In genomic region chr4:85055558-85055957, GRCh38 we compare ENCODE assay signal across 27 cellular contexts.
"Had no signal": no experiment of that assay in that cellular context is flagged by ENCODE, and none has a peak within 500 bp of the region (broad histone marks: within the 10 kb centered on the region; RNA-seq: fewer than 3 reads in every experiment).

No MANE protein-coding gene starts in this region.

- H3K36me3 ChIP-seq: esophagus squamous epithelium, gastrocnemius medialis, heart left ventricle, left lung, lower lobe of right lung had no signal

- H3K4me3 ChIP-seq: coronary artery, dorsolateral prefrontal cortex, esophagus squamous epithelium, gastrocnemius medialis, heart left ventricle, hepatocyte, left lung, lower lobe of right lung, mucosa of descending colon had no signal

- H3K4me2 ChIP-seq: hepatocyte had no signal

- H3K9me3 ChIP-seq: esophagus squamous epithelium, gastrocnemius medialis, lower lobe of right lung, mucosa of descending colon had no signal

- H2AFZ ChIP-seq: hepatocyte had no signal

- H3K79me2 ChIP-seq: hepatocyte had no signal

- H3K27ac ChIP-seq: coronary artery, dorsolateral prefrontal cortex, epithelial cell of prostate, esophagus squamous epithelium, gastrocnemius medialis, heart left ventricle, hepatocyte, left lung, lower lobe of right lung had no signal

- H3K4me1 ChIP-seq: esophagus squamous epithelium, gastrocnemius medialis, heart left ventricle, left lung, lower lobe of right lung had no signal

- ATAC-seq: effector memory CD8-positive, alpha-beta T cell; esophagus mucosa; gastrocnemius medialis; heart left ventricle; left colon; left lung; left ventricle myocardium superior; lower lobe of right lung; mucosa of descending colon had no signal

- H3K27me3 ChIP-seq: dorsolateral prefrontal cortex, esophagus squamous epithelium, gastrocnemius medialis, heart left ventricle, hepatocyte, left lung had no signal

- DNase-seq: dermis blood vessel endothelial cell; dorsolateral prefrontal cortex; effector CD4-positive, alpha-beta T cell; effector memory CD8-positive, alpha-beta T cell; endodermal cell; erythroblast; esophagus squamous epithelium; foreskin fibroblast; foreskin melanocyte; gastrocnemius medialis; heart left ventricle; hypothalamus; immature natural killer cell; islet precursor cell; kidney; kidney glomerular epithelial cell; left colon; left lung; left ventricle myocardium superior; lower lobe of right lung; mesenchymal stem cell; mucosa of descending colon; naive B cell had no signal
